Comparison of ENCODE assay signal across 18 cellular contexts in genomic region chr9:131482343-131483006, GRCh38. TPM values are rescaled to one million over a fixed set of nuclear protein-coding genes. Genes with fewer than 3 reads are reported as not detected.
DNase-seq lines count a peak whose midpoint lies in the region; ATAC-seq and TF ChIP-seq lines count a peak whose summit lies in the region.
"Had no signal": no experiment of that assay in that cellular context is flagged by ENCODE, and none has a peak within 500 bp of the region (broad histone marks: within the 10 kb centered on the region; RNA-seq: fewer than 3 reads in every experiment).

No MANE protein-coding gene starts in this region.

- H3K4me3 ChIP-seq in heart left ventricle (no peak overlapping the region), upper lobe of right lung (no peak overlapping the region), tibial nerve (no peak overlapping the region)
- H3K4me3 ChIP-seq: BLaER1 treated with 17β-estradiol and CSF1 and Interleukin-3, amounts not matched to agents 10 nM and 100 nM; coronary artery; GM23338 had no signal

- peaks cover 5 to 9% of the 10 kb centered on the region in 2 donors for H3K4me1 Mint-ChIP-seq in effector memory CD8-positive, alpha-beta T cell (ENCODE audit: low read depth in 2 of 2)
- H3K4me1 Mint-ChIP-seq in neural crest cell, result no peaks in the 10 kb centered on the region

- peak overlapping the region; percentile 46 to 82 for H3K27ac Mint-ChIP-seq in effector memory CD8-positive, alpha-beta T cell
- no peak overlapping the region for H3K27ac Mint-ChIP-seq in neural crest cell (ENCODE audit: unreplicated experiment)
- H3K27ac Mint-ChIP-seq: stimulated activated memory B cell treated with anti-CD40 and anti-IgM and Interleukin-4, amounts not matched to agents 10 μg/mL and 1 μg/mL and 100 μg/mL, for 72 hours had no signal

- ATAC-seq in heart left ventricle (no peak), left ventricle myocardium superior (no peak), upper lobe of right lung (no peak), omental fat pad (ENCODE audit: low FRiP score) (no peak)
- ATAC-seq in effector memory CD8-positive, alpha-beta T cell (replicated peaks), result no peak
- ATAC-seq: GM23338; stimulated activated memory B cell treated with anti-CD40 and anti-IgM and Interleukin-4, amounts not matched to agents 10 μg/mL and 1 μg/mL and 100 μg/mL, for 72 hours had no signal

- TF ChIP-seq CTCF in heart left ventricle (IDR thresholded peaks at IDR 0.05) (no peak), neural crest cell (conservative IDR thresholded peaks at IDR 0.05) (no peak), upper lobe of right lung (IDR thresholded peaks at IDR 0.05) (no peak), tibial nerve (IDR thresholded peaks at IDR 0.05) (no peak), omental fat pad (IDR thresholded peaks at IDR 0.05) (no peak)

- no peak overlapping the region for H3K4me3 Mint-ChIP-seq in effector memory CD8-positive, alpha-beta T cell
- peak overlapping the region; percentile 38 for H3K4me3 Mint-ChIP-seq in neural crest cell
- H3K4me3 Mint-ChIP-seq: GM23338; stimulated activated memory B cell treated with anti-CD40 and anti-IgM and Interleukin-4, amounts not matched to agents 10 μg/mL and 1 μg/mL and 100 μg/mL, for 72 hours had no signal

- peaks cover 91% of the 10 kb centered on the region for H3K36me3 Mint-ChIP-seq in effector memory CD8-positive, alpha-beta T cell (ENCODE audit: insufficient read depth)
- peaks cover 18% of the 10 kb centered on the region for H3K36me3 Mint-ChIP-seq in neural crest cell (ENCODE audit: low read depth)

- intact Hi-C loops in heart left ventricle (cut with DNase I), result no loop called here
- intact Hi-C loops in left ventricle myocardium superior (cut with micrococcal nuclease), result no loop called here
- intact Hi-C loops in upper lobe of right lung (cut with DNase I), result no loop called here

- no peaks in the 10 kb centered on the region for H3K9me3 ChIP-seq in heart left ventricle
- no peaks in the 10 kb centered on the region for H3K9me3 ChIP-seq in upper lobe of right lung
- no peaks in the 10 kb centered on the region for H3K9me3 ChIP-seq in tibial nerve
- H3K9me3 ChIP-seq: BLaER1 treated with 17β-estradiol and CSF1 and Interleukin-3, amounts not matched to agents 10 nM and 100 nM had no signal

- no peak for TF ChIP-seq EP300 in tibial nerve (IDR thresholded peaks at IDR 0.05)

- no peaks in the 10 kb centered on the region for H3K27me3 ChIP-seq in heart left ventricle
- H3K27me3 ChIP-seq in upper lobe of right lung, result no peaks in the 10 kb centered on the region
- no peaks in the 10 kb centered on the region for H3K27me3 ChIP-seq in tibial nerve
- H3K27me3 ChIP-seq: BLaER1 treated with 17β-estradiol and CSF1 and Interleukin-3, amounts not matched to agents 10 nM and 100 nM had no signal

- H3K36me3 ChIP-seq in heart left ventricle, result peaks cover 5 to 100% (median 94%) of the 10 kb centered on the region in 9 donors
- H3K36me3 ChIP-seq in upper lobe of right lung, result peaks cover 99% of the 10 kb centered on the region
- H3K36me3 ChIP-seq in tibial nerve, result peaks cover 11 to 99% (median 62%) of the 10 kb centered on the region in 3 donors

- no peaks in the 10 kb centered on the region for H3K27me3 Mint-ChIP-seq in effector memory CD8-positive, alpha-beta T cell
- peaks cover 3% of the 10 kb centered on the region for H3K27me3 Mint-ChIP-seq in neural crest cell (ENCODE audit: low read depth)
- H3K27me3 Mint-ChIP-seq: stimulated activated memory B cell treated with anti-CD40 and anti-IgM and Interleukin-4, amounts not matched to agents 10 μg/mL and 1 μg/mL and 100 μg/mL, for 72 hours had no signal

- 79 to 83% (median 82%) methylated on average over 21 to 24 of the region's 24 CpGs for WGBS in heart left ventricle, 4 donors
- 85 to 89% methylated on average over 24 of the region's 24 CpGs for WGBS in tibial nerve, 2 donors

- H3K27ac ChIP-seq in heart left ventricle (peak overlapping the region in 11 of 12 donors; percentile 47 to 92 (median 80)), upper lobe of right lung (no peak overlapping the region), tibial nerve (no peak overlapping the region)
- H3K27ac ChIP-seq: BLaER1 treated with 17β-estradiol and CSF1 and Interleukin-3, amounts not matched to agents 10 nM and 100 nM; coronary artery had no signal

- H3K9me3 Mint-ChIP-seq in effector memory CD8-positive, alpha-beta T cell, result no peaks in the 10 kb centered on the region
- H3K9me3 Mint-ChIP-seq in neural crest cell, result no peaks in the 10 kb centered on the region
- H3K9me3 Mint-ChIP-seq: GM23338; stimulated activated memory B cell treated with anti-CD40 and anti-IgM and Interleukin-4, amounts not matched to agents 10 μg/mL and 1 μg/mL and 100 μg/mL, for 72 hours had no signal

- H3K4me1 ChIP-seq in heart left ventricle (peaks cover 0 to 70% (median 30%) of the 10 kb centered on the region in 12 donors), upper lobe of right lung (no peaks in the 10 kb centered on the region), tibial nerve (no peaks in the 10 kb centered on the region)

- DNase-seq in heart left ventricle (no peak), left ventricle myocardium superior (no peak), neural crest cell (ENCODE audit: low read depth, low spot score) (no peak), upper lobe of right lung (peak; percentile 51), SHP77 (lab: John Stamatoyannopoulos, UW) (no peak), tibial nerve (ENCODE audit: low spot score in 2 of 2) (no peak), omental fat pad (ENCODE audit: low spot score) (no peak)
- DNase-seq in effector memory CD8-positive, alpha-beta T cell, result no peak
- DNase-seq: activated CD4-positive, alpha-beta T cell treated with anti-CD3 and anti-CD28 coated beads, Interleukin-2, amount 50 U/mL, for 1 hour; activated CD8-positive, alpha-beta memory T cell treated with anti-CD3 and anti-CD28 coated beads, Interleukin-2, amount 50 U/mL, for 48 hours; activated naive CD4-positive, alpha-beta T cell treated with Interleukin-2 at 50 U/mL for 16 hours; NCI-H1105 treated with DMSO at 0.1 percent for 48 hours; NCI-H2107; NCI-H524 had no signal

- no peak for TF ChIP-seq POLR2A in heart left ventricle (IDR thresholded peaks at IDR 0.05)
- no peak for TF ChIP-seq POLR2A in tibial nerve (IDR thresholded peaks at IDR 0.05)

RNA-seq across cellular contexts. Expression of gene POMT1, which starts 20.2 kb away (rescaled TPM):
- 10 to 100 TPM; 15.3 to 28.8 (median 20.3) TPM for total RNA-seq in heart left ventricle
- polyA plus RNA-seq in heart left ventricle, result 10 to 100 TPM; 18.4 to 20.3 TPM
- 19.9 TPM for total RNA-seq in left ventricle myocardium superior
- total RNA-seq in neural crest cell, result 42.8 and 46.3 TPM in 2 replicates
- total RNA-seq in upper lobe of right lung, result 25.2 TPM
- 10 to 100 TPM; 33.3 to 45.9 (median 38.0) TPM for total RNA-seq in tibial nerve
- total RNA-seq in omental fat pad, result 10 to 100 TPM; 18.7 to 23.5 (median 19.7) TPM

RNA-seq across cellular contexts. Expression of gene UCK1, which starts 48.6 kb away (rescaled TPM):
- total RNA-seq in heart left ventricle, result 10 to 100 TPM; 16.4 to 45.1 (median 24.9) TPM
- 10 to 100 TPM; 22.5 to 36.5 TPM for polyA plus RNA-seq in heart left ventricle
- 28.6 TPM for total RNA-seq in left ventricle myocardium superior
- 56.4 and 56.8 TPM in 2 replicates for total RNA-seq in neural crest cell
- total RNA-seq in upper lobe of right lung, result 27.9 TPM
- total RNA-seq in tibial nerve, result 10 to 100 TPM; 32.7 to 45.7 (median 41.8) TPM
- total RNA-seq in omental fat pad, result 10 to 100 TPM; 25.0 to 38.5 (median 32.7) TPM

Comparison
In these comparisons a context has a peak if more than half of its experiments do, and no peak if none do; other contexts are left out.
1. H3K27ac ChIP-seq: peak in heart left ventricle (11 of 12); none in upper lobe of right lung (single experiment) and tibial nerve (0 of 4).